ENCODE assay signal across 6 cellular contexts in the genomic region with DNA sequence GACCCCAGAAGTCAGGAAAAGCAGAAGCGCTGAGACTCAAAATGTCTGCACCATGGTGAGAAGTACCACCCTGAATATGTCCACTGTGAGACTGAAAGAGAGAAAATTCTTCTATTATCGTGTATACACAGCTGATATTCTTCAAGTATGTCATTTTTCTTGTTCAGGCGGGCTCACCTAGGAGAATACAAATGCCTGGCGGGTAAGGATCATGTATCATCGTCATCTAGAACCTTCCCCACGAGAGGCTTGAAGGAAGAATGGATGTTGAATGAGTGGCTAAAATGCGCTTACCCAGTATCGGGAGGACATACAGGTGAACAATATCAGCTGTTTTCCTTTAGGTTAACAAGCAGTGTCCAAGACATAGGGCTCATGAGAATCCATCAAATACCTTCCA.
"Had no signal": no experiment of that assay in that cellular context is flagged by ENCODE, and none has a peak within 500 bp of the region (broad histone marks: within the 10 kb centered on the region; RNA-seq: fewer than 3 reads in every experiment).

No MANE protein-coding gene starts in this region.

- H3K4me1 Mint-ChIP-seq: IgD-negative memory B cell had no signal

- H3K9me3 Mint-ChIP-seq: IgD-negative memory B cell had no signal

- FAIRE-seq: HepG2, HTR-8/SVneo, K562 had no signal

- H3K36me3 Mint-ChIP-seq: IgD-negative memory B cell had no signal

- H3K4me3 Mint-ChIP-seq: IgD-negative memory B cell had no signal

- DNase-seq: IMR-90 had no signal

- H3K27ac Mint-ChIP-seq: IgD-negative memory B cell had no signal

- H3K27ac ChIP-seq: HL-60 had no signal

- H3K4me3 ChIP-seq: K562 had no signal
